8 cellular contexts compared by ENCODE assay signal in the genomic region with DNA sequence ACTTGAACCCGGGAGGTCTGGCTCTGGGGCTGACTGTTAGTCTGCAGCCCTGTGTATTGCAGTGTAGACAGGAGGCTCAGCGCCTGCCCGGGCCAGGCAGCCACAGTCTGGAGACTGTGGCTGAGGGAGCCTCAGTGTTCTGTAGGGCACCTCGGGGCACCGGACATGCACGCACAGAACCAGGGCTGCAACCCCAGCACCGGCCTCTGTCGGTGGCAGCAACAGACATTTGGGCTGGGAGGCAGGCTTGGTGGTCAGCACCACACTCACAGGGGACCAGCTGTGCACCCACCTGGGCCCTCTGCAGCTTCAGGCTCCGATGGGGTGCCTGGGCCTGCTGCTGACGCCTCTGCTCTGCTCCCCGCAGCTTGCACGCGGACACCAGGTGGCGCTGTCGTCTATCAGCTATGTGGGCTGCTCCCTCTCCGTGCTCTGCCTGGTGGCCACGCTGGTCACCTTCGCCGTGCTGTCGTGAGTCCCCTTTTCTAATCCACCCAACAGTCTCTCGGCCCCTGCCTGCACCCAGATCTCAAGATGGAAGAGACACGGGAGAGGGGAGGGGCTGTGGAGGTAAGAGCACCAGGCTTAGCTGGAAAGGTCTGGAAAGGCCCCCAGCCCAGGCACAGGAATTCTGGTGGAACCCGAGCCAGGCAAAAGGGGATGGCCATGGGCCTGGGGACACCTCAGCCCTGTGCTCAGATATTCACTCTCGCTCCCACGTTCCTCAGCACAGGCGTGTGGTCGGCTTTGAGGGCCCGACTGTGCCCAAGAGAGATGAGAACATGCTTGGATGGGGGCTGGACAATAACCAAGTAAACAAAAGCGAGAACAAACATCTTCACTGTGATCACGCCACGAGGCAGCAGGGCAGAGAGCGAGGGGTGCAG.
DNase-seq lines count a peak whose midpoint lies in the region; ATAC-seq and TF ChIP-seq lines count a peak whose summit lies in the region.

No MANE protein-coding gene starts in this region.

- peak overlapping the region in 1 of 2 donors; percentile 93 for H3K27ac Mint-ChIP-seq in effector memory CD8-positive, alpha-beta T cell
- no peak overlapping the region for H3K27ac Mint-ChIP-seq in mesothelial cell of epicardium

- no peaks in the 10 kb centered on the region for H3K36me3 Mint-ChIP-seq in effector memory CD8-positive, alpha-beta T cell (ENCODE audit: insufficient read depth)
- no peaks in the 10 kb centered on the region for H3K36me3 Mint-ChIP-seq in mesothelial cell of epicardium

- H3K9me3 Mint-ChIP-seq in effector memory CD8-positive, alpha-beta T cell: no peaks in the 10 kb centered on the region
- H3K9me3 Mint-ChIP-seq in mesothelial cell of epicardium: peaks cover 3% of the 10 kb centered on the region

- peaks cover 0 to 20% of the 10 kb centered on the region in 2 donors for H3K4me1 Mint-ChIP-seq in effector memory CD8-positive, alpha-beta T cell (ENCODE audit: low read depth in 2 of 2)
- no peaks in the 10 kb centered on the region for H3K4me1 Mint-ChIP-seq in mesothelial cell of epicardium

- TF ChIP-seq CTCF in AG09319 (IDR thresholded peaks at IDR 0.05; ENCODE audit: low read depth, low read length): peak; percentile 95
- TF ChIP-seq CTCF in mesothelial cell of epicardium (IDR thresholded peaks at IDR 0.05; ENCODE audit: unreplicated experiment): peak; percentile 91

- peak; percentile 56 for ATAC-seq in GM18873 (IDR thresholded peaks at IDR 0.05; ENCODE audit: low FRiP score, unreplicated experiment)
- peak; percentile 69 for ATAC-seq in HG03175 (IDR thresholded peaks at IDR 0.05; ENCODE audit: unreplicated experiment)
- ATAC-seq in effector memory CD8-positive, alpha-beta T cell (replicated peaks): peak; percentile 73

- H3K27me3 Mint-ChIP-seq in effector memory CD8-positive, alpha-beta T cell: no peaks in the 10 kb centered on the region
- peaks cover 19% of the 10 kb centered on the region for H3K27me3 Mint-ChIP-seq in mesothelial cell of epicardium (ENCODE audit: low read depth)

- H3K4me3 Mint-ChIP-seq in effector memory CD8-positive, alpha-beta T cell: peak overlapping the region; percentile 21 to 78
- H3K4me3 Mint-ChIP-seq in mesothelial cell of epicardium: no peak overlapping the region

- peak; percentile 19 for DNase-seq in AG09319 (ENCODE audit: extremely low read depth, low read depth)
- DNase-seq in NCI-H82 (lab: John Stamatoyannopoulos, UW): peak; percentile 93
- peak; percentile 93 for DNase-seq in activated CD8-positive, alpha-beta memory T cell treated with anti-CD3 and anti-CD28 coated beads for 24 hours
- DNase-seq in effector memory CD8-positive, alpha-beta T cell: peak; percentile 73 to 78 (median 74)
- DNase-seq in mesothelial cell of epicardium (ENCODE audit: low spot score in 2 of 2, unreplicated experiment in 2 of 2): peak; percentile 83 to 93
- peak; percentile 38 to 48 for DNase-seq in stimulated activated CD8-positive, alpha-beta memory T cell treated with anti-CD3 and anti-CD28 coated beads, Interleukin-4, amount 100 ng/mL, for 4 hours (ENCODE audit: low read depth in 2 of 2, low spot score in 1 of 2)

Comparison
In these comparisons a context has a peak if more than half of its experiments do, and no peak if none do; other contexts are left out.
1. Peak in every context shown above with its lines: DNase-seq and ATAC-seq.
2. DNase-seq: peak in every context shown above with its lines; median percentile 93 in NCI-H82; 93 in activated CD8-positive, alpha-beta memory T cell treated with anti-CD3 and anti-CD28 coated beads for 24 hours; 88 in mesothelial cell of epicardium; 74 in effector memory CD8-positive, alpha-beta T cell; 43 in stimulated activated CD8-positive, alpha-beta memory T cell treated with anti-CD3 and anti-CD28 coated beads, Interleukin-4, amount 100 ng/mL, for 4 hours; 19 in AG09319.